Comparison of ENCODE assay signal across 26 cellular contexts in genomic region chr9:102185371-102185770, GRCh38.
DNase-seq lines count a peak whose midpoint lies in the region; ATAC-seq, FAIRE-seq and TF ChIP-seq lines count a peak whose summit lies in the region.
"Had no signal": no experiment of that assay in that cellular context is flagged by ENCODE, and none has a peak within 500 bp of the region (broad histone marks: within the 10 kb centered on the region; RNA-seq: fewer than 3 reads in every experiment).

No MANE protein-coding gene starts in this region.

- DNase-seq in Right ventricle myocardium inferior (ENCODE audit: missing footprints) (no peak), right atrium auricular region (ENCODE audit: low spot score) (no peak), cerebellum (ENCODE audit: low spot score) (peak; percentile 48), pancreas (peak in 4 of 6 donors; percentile 11 to 55 (median 36)), NCI-H2196 treated with DMSO at 0.1 percent for 48 hours (lab: John Stamatoyannopoulos, UW; ENCODE audit: unreplicated experiment) (no peak), NCI-H345 treated with DMSO at 0.1 percent for 48 hours (lab: John Stamatoyannopoulos, UW; ENCODE audit: unreplicated experiment) (no peak), KG1 (lab: John Stamatoyannopoulos, UW) (no peak)
- no peak for DNase-seq in activated CD8-positive, alpha-beta memory T cell treated with anti-CD3 and anti-CD28 coated beads for 24 hours
- DNase-seq: 8988T, AML-193, DMS53, EL, GOT3, Kasumi-1, MG63, NCI-H1417, NCI-H1694 treated with DMSO at 0.1 percent for 48 hours, NCI-H2107, NCI-H510A, NCI-H748 treated with DMSO at 0.1 percent for 48 hours, PC-9, RPMI8226, SIG-M5, SK-N-SH had no signal

- FAIRE-seq in pancreas (lab: Jason Lieb, UNC), result no peak
- FAIRE-seq: D721Med, GM19239 had no signal

- 24 to 29% methylated on average over 2 of the region's 2 CpGs for WGBS in pancreas, 2 donors

- H3K27me3 ChIP-seq in right atrium auricular region, result no peaks in the 10 kb centered on the region
- no peaks in the 10 kb centered on the region for H3K27me3 ChIP-seq in pancreas
- H3K27me3 ChIP-seq: MG63 had no signal

- intact Hi-C loops in Right ventricle myocardium inferior (cut with DNase I), result loop anchor here (10.0 kb wide), 1 partner anchor 1889 kb away; no protein-coding TSS in a partner anchor
- intact Hi-C loops in pancreas (cut with DNase I), result no loop called here

- no peaks in the 10 kb centered on the region for H3K9me3 ChIP-seq in right atrium auricular region
- no peaks in the 10 kb centered on the region for H3K9me3 ChIP-seq in pancreas
- H3K9me3 ChIP-seq: MG63, SK-N-SH had no signal

- H3K36me3 ChIP-seq in right atrium auricular region (no peaks in the 10 kb centered on the region), pancreas (no peaks in the 10 kb centered on the region)
- H3K36me3 ChIP-seq: MG63 had no signal

- ATAC-seq in Right ventricle myocardium inferior (peak; percentile 80), pancreas (peak; percentile 80 to 99 (median 91))

- TF ChIP-seq CTCF in right atrium auricular region (IDR thresholded peaks at IDR 0.05) (no peak), pancreas (IDR thresholded peaks at IDR 0.05) (no peak)

- H3K27ac ChIP-seq in right atrium auricular region, result no peak overlapping the region
- H3K27ac ChIP-seq in pancreas, result peak overlapping the region in 1 of 4 donors; percentile 19
- H3K27ac ChIP-seq: PC-9 had no signal

- H3K4me3 ChIP-seq in right atrium auricular region (no peak overlapping the region), pancreas (no peak overlapping the region)
- H3K4me3 ChIP-seq: MG63, PC-9 had no signal

- H3K4me1 ChIP-seq in right atrium auricular region (no peaks in the 10 kb centered on the region), pancreas (peaks cover 0 to 18% (median 4%) of the 10 kb centered on the region in 3 donors)

Comparison
In these comparisons a context has a peak if more than half of its experiments do, and no peak if none do; other contexts are left out.
1. DNase-seq: peak in cerebellum (single experiment) and pancreas (4 of 6); none in Right ventricle myocardium inferior (single experiment), right atrium auricular region (single experiment), NCI-H2196 treated with DMSO at 0.1 percent for 48 hours (single experiment), NCI-H345 treated with DMSO at 0.1 percent for 48 hours (single experiment), KG1 (single experiment) and activated CD8-positive, alpha-beta memory T cell treated with anti-CD3 and anti-CD28 coated beads for 24 hours (single experiment).